Comparison of ENCODE assay signal across 37 cellular contexts in the genomic region with DNA sequence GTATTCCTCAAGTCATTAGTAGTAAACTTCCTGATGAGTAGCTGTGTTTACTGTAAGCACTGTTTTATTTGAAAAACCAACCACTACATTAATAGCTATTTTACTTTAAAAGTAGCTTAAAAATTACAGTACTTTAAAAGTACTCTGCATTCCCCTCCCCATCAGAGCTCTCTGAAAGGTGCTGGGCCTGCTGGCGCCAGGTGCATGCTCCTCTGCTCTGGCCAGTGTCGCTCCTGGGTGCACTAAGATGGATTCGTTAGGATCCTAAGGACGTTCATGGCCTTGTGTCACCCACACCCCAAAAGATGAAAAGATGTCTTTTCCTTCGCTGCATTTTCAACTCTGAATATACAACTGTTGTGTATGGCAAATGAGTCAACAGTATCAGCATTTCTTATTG. TPM values are rescaled to one million over a fixed set of nuclear protein-coding genes. Genes with fewer than 3 reads are reported as not detected.
"Had no signal": no experiment of that assay in that cellular context is flagged by ENCODE, and none has a peak within 500 bp of the region (broad histone marks: within the 10 kb centered on the region; RNA-seq: fewer than 3 reads in every experiment).

No MANE protein-coding gene starts in this region.

- H3K27ac ChIP-seq: adrenal gland, body of pancreas, brain microvascular endothelial cell, breast epithelium, VCaP had no signal

- DNase-seq: activated B cell treated with CpG ODN at 0.5 μM for 24 hours; activated CD4-positive, alpha-beta memory T cell treated with anti-CD3 and anti-CD28 coated beads for 36 hours; activated CD4-positive, alpha-beta T cell treated with anti-CD3 and anti-CD28 coated beads for 4 hours; activated CD4-positive, alpha-beta T cell treated with anti-CD3 and anti-CD28 coated beads, Interleukin-2, amount 10 ng/mL, durations not matched to agents 24 days and 14 days; activated CD4-positive, alpha-beta T cell treated with anti-CD3 and anti-CD28 coated beads, Interleukin-2, amount 50 U/mL, for 1 hour; activated CD4-positive, alpha-beta T cell treated with anti-CD3 and anti-CD28 coated beads, Interleukin-2, amount 50 U/mL, for 4 hours; activated CD4-positive, CD25-positive, alpha-beta regulatory T cell treated with anti-CD3 and anti-CD28 coated beads, Interleukin-2, amount 50 U/mL, for 72 hours; activated CD8-positive, alpha-beta memory T cell treated with anti-CD3 and anti-CD28 coated beads, Interleukin-2, amount 50 U/mL, for 4 hours; activated CD8-positive, alpha-beta T cell treated with anti-CD3 and anti-CD28 coated beads for 36 hours; activated effector memory CD4-positive, alpha-beta T cell treated with anti-CD3 and anti-CD28 coated beads, Interleukin-2, amount 50 U/mL, for 16 hours; activated gamma-delta T cell treated with Interleukin-2 at 50 U/mL for 16 hours; activated naive CD4-positive, alpha-beta T cell; activated naive CD4-positive, alpha-beta T cell treated with anti-CD3 and anti-CD28 coated beads for 36 hours; activated naive CD4-positive, alpha-beta T cell treated with anti-CD3 and anti-CD28 coated beads, Interleukin-2, amount 50 U/mL, for 16 hours; activated naive CD8-positive, alpha-beta T cell treated with anti-CD3 and anti-CD28 coated beads for 36 hours; activated T-cell treated with anti-CD3 and anti-CD28 coated beads for 4 hours; activated T-cell treated with anti-CD3 and anti-CD28 coated beads, Interleukin-2, amount 50 U/mL, for 1 hour; activated T-cell treated with anti-CD3 and anti-CD28 coated beads, Interleukin-2, amount 50 U/mL, for 4 hours; activated T-cell treated with anti-CD3 and anti-CD28 coated beads, Interleukin-2, amount 50 U/mL, for 72 hours; adrenal gland; amniotic stem cell; aorta; body of pancreas; brain microvascular endothelial cell; caudate nucleus; cerebellar nuclear complex; T-cell; T-helper 9 cell had no signal

- FAIRE-seq: astrocyte, TTC549 had no signal

- H3K9me3 ChIP-seq: adrenal gland, body of pancreas, breast epithelium had no signal

- ATAC-seq: activated CD8-positive, alpha-beta T cell treated with anti-CD3 and anti-CD28 coated beads for 36 hours; activated naive CD4-positive, alpha-beta T cell treated with anti-CD3 and anti-CD28 coated beads, Interleukin-2, amount 50 U/mL, for 72 hours; activated T-cell treated with anti-CD3 and anti-CD28 coated beads, Interleukin-2, amount 50 U/mL, for 4 hours; activated T-cell treated with anti-CD3 and anti-CD28 coated beads, Interleukin-2, amount 50 U/mL, for 72 hours; body of pancreas; T-cell had no signal

- H3K4me3 ChIP-seq: adrenal gland, body of pancreas, breast epithelium had no signal

- H3K36me3 ChIP-seq: breast epithelium had no signal

- H3K27me3 ChIP-seq: adrenal gland, body of pancreas, brain microvascular endothelial cell, breast epithelium had no signal

- H3K4me1 ChIP-seq: adrenal gland, breast epithelium had no signal

RNA-seq across cellular contexts. Expression of a gene that starts 43.9 kb away (rescaled TPM):
- total RNA-seq: activated B cell treated with CpG ODN at 0.5 μM for 24 hours; activated CD4-positive, alpha-beta memory T cell treated with anti-CD3 and anti-CD28 coated beads for 36 hours; activated CD4-positive, alpha-beta T cell treated with anti-CD3 and anti-CD28 coated beads, Interleukin-2, amount 10 ng/mL, durations not matched to agents 24 days and 14 days; activated CD8-positive, alpha-beta memory T cell treated with anti-CD3 and anti-CD28 coated beads for 36 hours; activated CD8-positive, alpha-beta T cell treated with anti-CD3 and anti-CD28 coated beads for 36 hours; activated naive CD4-positive, alpha-beta T cell treated with anti-CD3 and anti-CD28 coated beads for 36 hours; activated naive CD4-positive, alpha-beta T cell treated with anti-CD3 and anti-CD28 coated beads, Interleukin-2, amount 50 U/mL, for 72 hours; activated naive CD8-positive, alpha-beta T cell treated with anti-CD3 and anti-CD28 coated beads for 36 hours; activated T-cell treated with anti-CD3 and anti-CD28 coated beads, Interleukin-2, amount 50 U/mL, for 4 hours; activated T-helper 1 cell treated with anti-CD3 and anti-CD28 coated beads, Interleukin-12 subunit alpha, Interleukin-12 subunit beta, Interleukin-2, Interleukin-4 antibody, amounts not matched to agents 30 ng/mL and 10 ng/mL and 1 ng/mL, durations not matched to agents 14 hours and 24 hours and 36 hours; adrenal gland; astrocyte; chondrocyte; T-cell; T-helper 1 cell treated with Interleukin-12 subunit alpha and Interleukin-12 subunit beta and Interleukin-4 antibody, amounts not matched to agents 30 ng/mL and 1 ng/mL, for 36 hours had no signal
